In genomic region chr20:31494131-31494530, GRCh38 we compare ENCODE assay signal across 8 cellular contexts. TPM values are rescaled to one million over a fixed set of nuclear protein-coding genes. Genes with fewer than 3 reads are reported as not detected.
DNase-seq lines count a peak whose midpoint lies in the region; FAIRE-seq and TF ChIP-seq lines count a peak whose summit lies in the region.
"Had no signal": no experiment of that assay in that cellular context is flagged by ENCODE, and none has a peak within 500 bp of the region (broad histone marks: within the 10 kb centered on the region; RNA-seq: fewer than 3 reads in every experiment).

No MANE protein-coding gene starts in this region.

- H3K36me3 Mint-ChIP-seq in activated T-cell treated with anti-CD3 and anti-CD28 coated beads, Interleukin-2, amount 50 U/mL, for 24 hours (ENCODE audit: low read depth) = no peaks in the 10 kb centered on the region

- intact Hi-C loops in tibial artery (cut with DNase I; ENCODE audit: low total_unique reads) = no loop called here

- peaks cover 0 to 29% (median 16%) of the 10 kb centered on the region in 4 donors for H3K4me1 ChIP-seq in tibial artery

- H3K36me3 ChIP-seq in bronchial epithelial cell (ENCODE audit: control insufficient read depth, insufficient read depth, low read length) (no peaks in the 10 kb centered on the region), tibial artery (no peaks in the 10 kb centered on the region)

- H3K27ac Mint-ChIP-seq in activated T-cell treated with anti-CD3 and anti-CD28 coated beads, Interleukin-2, amount 50 U/mL, for 24 hours = no peak overlapping the region
- H3K27ac Mint-ChIP-seq: CD8-positive, alpha-beta memory T cell had no signal

- H3K4me3 ChIP-seq in bronchial epithelial cell (ENCODE audit: low read depth, low read length) (no peak overlapping the region), tibial artery (no peak overlapping the region)

- H3K27ac ChIP-seq in tibial artery = no peak overlapping the region
- H3K27ac ChIP-seq: VCaP had no signal

- H3K27me3 ChIP-seq in bronchial epithelial cell (ENCODE audit: control insufficient read depth, insufficient read depth, low read length) (peaks cover 3% of the 10 kb centered on the region), tibial artery (no peaks in the 10 kb centered on the region)

- no peaks in the 10 kb centered on the region for H3K4me1 Mint-ChIP-seq in activated T-cell treated with anti-CD3 and anti-CD28 coated beads, Interleukin-2, amount 50 U/mL, for 24 hours (ENCODE audit: low read depth)
- H3K4me1 Mint-ChIP-seq: CD8-positive, alpha-beta memory T cell had no signal

- no peaks in the 10 kb centered on the region for H3K9me3 ChIP-seq in tibial artery

- FAIRE-seq in bronchial epithelial cell (lab: Jason Lieb, UNC) = no peak

- DNase-seq in SIG-M5 treated with dmso at 0.1 percent for 504 hours (lab: John Stamatoyannopoulos, UW; ENCODE audit: unreplicated experiment) = peak; percentile 58
- DNase-seq in SIG-M5 (lab: John Stamatoyannopoulos, UW) = no peak
- peak; percentile 65 for DNase-seq in bronchial epithelial cell (ENCODE audit: low read depth)
- DNase-seq in tibial artery = no peak
- DNase-seq in GM13976 (ENCODE audit: low spot score) = no peak
- no peak for DNase-seq in activated T-cell treated with anti-CD3 and anti-CD28 coated beads, Interleukin-2, amount 50 U/mL, for 24 hours
- DNase-seq: CD8-positive, alpha-beta memory T cell had no signal

- no peaks in the 10 kb centered on the region for H3K9me3 Mint-ChIP-seq in activated T-cell treated with anti-CD3 and anti-CD28 coated beads, Interleukin-2, amount 50 U/mL, for 24 hours
- H3K9me3 Mint-ChIP-seq: CD8-positive, alpha-beta memory T cell had no signal

- no peak overlapping the region for H3K4me3 Mint-ChIP-seq in activated T-cell treated with anti-CD3 and anti-CD28 coated beads, Interleukin-2, amount 50 U/mL, for 24 hours
- H3K4me3 Mint-ChIP-seq: CD8-positive, alpha-beta memory T cell had no signal

- peak; percentile 48 for TF ChIP-seq CTCF in bronchial epithelial cell (IDR thresholded peaks at IDR 0.05; ENCODE audit: insufficient read depth, low read length, severe bottlenecking)
- TF ChIP-seq CTCF in tibial artery (IDR thresholded peaks at IDR 0.05) = peak; percentile 18 to 24
- no peak for TF ChIP-seq CTCF in GM13976 (IDR thresholded peaks at IDR 0.05; ENCODE audit: borderline replicate concordance, control extremely low read depth, extremely low read depth, insufficient read depth, missing control alignments)

- in situ Hi-C loops in GM13976 (cut with MboI; ENCODE audit: low sequenced_read_pairs, unreplicated experiment) = no loop called here

- peaks cover 37% of the 10 kb centered on the region for H3K27me3 Mint-ChIP-seq in activated T-cell treated with anti-CD3 and anti-CD28 coated beads, Interleukin-2, amount 50 U/mL, for 24 hours

RNA-seq across cellular contexts. Expression of gene REM1, which starts 19.0 kb away (rescaled TPM):
- not detected in 2 replicates for total RNA-seq in bronchial epithelial cell
- total RNA-seq: CD8-positive, alpha-beta memory T cell had no signal

RNA-seq across cellular contexts. Expression of gene DEFB124, which starts 19.2 kb away (rescaled TPM):
- not detected in 2 replicates for total RNA-seq in bronchial epithelial cell
- total RNA-seq: CD8-positive, alpha-beta memory T cell had no signal

RNA-seq across cellular contexts. Expression of gene HM13, which starts 20.1 kb away (rescaled TPM):
- total RNA-seq in bronchial epithelial cell = 46.9 and 52.9 TPM in 2 replicates

RNA-seq across cellular contexts. Expression of gene DEFB123, which starts 53.7 kb away (rescaled TPM):
- total RNA-seq in bronchial epithelial cell = not detected in 2 replicates
- total RNA-seq: CD8-positive, alpha-beta memory T cell had no signal

Comparison
In these comparisons a context has a peak if more than half of its experiments do, and no peak if none do; other contexts are left out.
1. DNase-seq: peak in SIG-M5 treated with dmso at 0.1 percent for 504 hours (single experiment) and bronchial epithelial cell (single experiment); none in SIG-M5 (single experiment), tibial artery (0 of 2), GM13976 (single experiment) and activated T-cell treated with anti-CD3 and anti-CD28 coated beads, Interleukin-2, amount 50 U/mL, for 24 hours (single experiment).